Comparison of ENCODE assay signal across 26 cellular contexts in the genomic region with DNA sequence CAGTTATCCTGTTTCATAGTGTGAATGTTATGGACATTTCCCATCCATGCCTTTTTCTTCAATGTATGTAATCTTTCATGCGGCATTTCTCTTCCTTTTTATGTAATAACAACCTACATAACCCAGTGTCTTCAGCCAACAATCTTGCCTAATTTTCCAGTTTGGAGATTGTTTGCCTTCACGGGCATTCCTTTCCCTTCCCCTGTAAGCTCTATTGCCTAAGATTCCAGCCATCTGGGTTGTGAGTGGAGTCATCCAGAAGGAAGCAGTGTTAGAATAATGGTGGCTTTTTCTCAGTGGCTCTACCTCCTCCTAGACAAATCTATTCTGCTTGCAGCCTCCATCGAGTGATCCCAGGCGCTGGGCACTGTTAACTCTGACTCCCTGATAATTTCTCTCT.
A peak's percentile ranks its signal among the peaks of the same experiment; 100 is the strongest.
DNase-seq lines count a peak whose midpoint lies in the region; ATAC-seq and TF ChIP-seq lines count a peak whose summit lies in the region.
"Had no signal": no experiment of that assay in that cellular context is flagged by ENCODE, and none has a peak within 500 bp of the region (broad histone marks: within the 10 kb centered on the region; RNA-seq: fewer than 3 reads in every experiment).

No MANE protein-coding gene starts in this region.

- TF ChIP-seq CTCF in cardiac fibroblast (IDR thresholded peaks at IDR 0.05; ENCODE audit: low read depth, low read length) = no peak

- peak; percentile 33 for DNase-seq in AG08395 (ENCODE audit: low spot score)
- peak; percentile 36 for DNase-seq in GM03348 (ENCODE audit: low spot score)
- peak; percentile 28 to 33 for DNase-seq in cardiac fibroblast (ENCODE audit: low read depth in 2 of 2)
- peak; percentile 23 for DNase-seq in iris pigment epithelial cell (ENCODE audit: low read depth)
- no peak for DNase-seq in activated CD4-positive, alpha-beta T cell treated with anti-CD3 and anti-CD28 coated beads for 4 hours
- DNase-seq in DMS53 (lab: John Stamatoyannopoulos, UW) = no peak
- no peak for DNase-seq in germinal center (ENCODE audit: low spot score)
- DNase-seq: CD4-positive, alpha-beta T cell; COR-L47; DMS79 treated with DMSO at 0.1 percent for 48 hours; GF-D8; NCI-H1048; NCI-H1417 treated with DMSO at 0.1 percent for 48 hours; NCI-H1694 treated with DMSO at 0.1 percent for 48 hours; NCI-H2081 treated with DMSO at 0.1 percent for 48 hours; NCI-H2171 treated with DMSO at 0.1 percent for 48 hours; NCI-H446 treated with DMSO at 0.1 percent for 48 hours; NCI-H526; NCI-H82; NK-92 treated with Interleukin-12 subunit alpha and Interleukin-12 subunit beta, amount 100 ng/mL, for 24 hours; PC-3; SJCRH30 had no signal

- H3K4me3 ChIP-seq in cardiac fibroblast (replicated peaks in 1 of 2; ENCODE audit: low read depth in 2 of 2, low read length in 2 of 2) = no peak overlapping the region
- H3K4me3 ChIP-seq: BLaER1 treated with 17β-estradiol and CSF1 and Interleukin-3, amounts not matched to agents 10 nM and 100 nM; SJCRH30 had no signal

- no peak for ATAC-seq in HG02885 (IDR thresholded peaks at IDR 0.05; ENCODE audit: poor library complexity, unreplicated experiment)
- ATAC-seq: HCT116, PC-3, SK-N-SH treated with all-trans-retinoic acid at 6 μM for 48 hours had no signal

Comparison
In these comparisons a context has a peak if more than half of its experiments do, and no peak if none do; other contexts are left out.
1. DNase-seq: peak in AG08395 (single experiment), GM03348 (single experiment), cardiac fibroblast (2 of 2) and iris pigment epithelial cell (single experiment); none in activated CD4-positive, alpha-beta T cell treated with anti-CD3 and anti-CD28 coated beads for 4 hours (0 of 2), DMS53 (single experiment) and germinal center (single experiment).